ENCODE assay signal across 2 cellular contexts in the genomic region with DNA sequence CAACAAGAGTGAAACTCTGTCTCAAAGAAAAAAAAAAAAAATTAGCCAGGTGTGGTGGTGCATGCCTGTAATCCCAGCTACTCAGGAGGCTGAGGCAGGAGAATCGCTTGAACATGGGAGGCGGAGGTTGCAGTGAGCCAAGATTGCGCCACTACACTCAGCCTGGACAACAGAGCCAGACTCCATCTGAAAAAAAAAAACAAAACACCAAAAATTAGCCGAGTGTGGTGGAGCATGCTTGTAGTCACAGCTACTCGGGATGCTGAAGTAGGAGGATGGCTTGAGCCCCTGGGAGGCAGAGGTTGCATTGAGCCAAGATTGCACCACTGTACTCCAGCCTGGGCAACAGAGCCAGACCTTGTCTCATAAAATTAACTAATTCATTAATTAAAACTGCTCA.
TF ChIP-seq lines count a peak whose summit lies in the region.

No MANE protein-coding gene starts in this region.

TF ChIP-seq in HEK293, 187 proteins besides CTCF, POLR2A, EP300 and RAD21:
- TF ChIP-seq ZNF121 (tag by site-specific recombination; IDR thresholded peaks at IDR 0.05), result peak; percentile 76; the same call in 1 of the 2 replicates

TF ChIP-seq in WTC11, 78 proteins besides CTCF, POLR2A, EP300 and RAD21:
- TF ChIP-seq ZNF121 (CRISPR knock-in tag; IDR thresholded peaks at IDR 0.05), result peak; percentile 74
